Comparison of ENCODE assay signal across 9 cellular contexts in genomic region chrX:69152398-69152797, GRCh38. TPM values are rescaled to one million over a fixed set of nuclear protein-coding genes. Genes with fewer than 3 reads are reported as not detected.
A peak's percentile ranks its signal among the peaks of the same experiment; 100 is the strongest.
DNase-seq lines count a peak whose midpoint lies in the region; ATAC-seq, FAIRE-seq and TF ChIP-seq lines count a peak whose summit lies in the region.
"Had no signal": no experiment of that assay in that cellular context is flagged by ENCODE, and none has a peak within 500 bp of the region (broad histone marks: within the 10 kb centered on the region; RNA-seq: fewer than 3 reads in every experiment).

No MANE protein-coding gene starts in this region.

- H3K18ac ChIP-seq in H9 (ENCODE audit: insufficient read length, low read depth, low read length): no peak overlapping the region

- no peak overlapping the region for H3K4me2 ChIP-seq in H9 (ENCODE audit: insufficient read depth, insufficient read length, low read length)

- no peak overlapping the region for H2BK12ac ChIP-seq in H9 (ENCODE audit: insufficient read length, low read depth, low read length)

- H3K27ac Mint-ChIP-seq in H9: no peak overlapping the region

- peak; percentile 57 for ATAC-seq in esophagus mucosa
- ATAC-seq in HG03097 (IDR thresholded peaks at IDR 0.05; ENCODE audit: low FRiP score, unreplicated experiment): no peak
- no peak for ATAC-seq in HG02840 (IDR thresholded peaks at IDR 0.05; ENCODE audit: low FRiP score, unreplicated experiment)

- H2AFZ ChIP-seq in H9 (ENCODE audit: low read length): no peak overlapping the region

- no peak overlapping the region for H2BK120ac ChIP-seq in H9 (ENCODE audit: low read depth, low read length, poor library complexity, severe bottlenecking)

- H3K4ac ChIP-seq in H9 (ENCODE audit: low read depth, low read length): no peak overlapping the region

- no CpG with 5 or more reads among the region's 1 CpG for WGBS in H9 (ENCODE audit: extremely low coverage, insufficient read length, low lambda C conversion rate)

- H3K4me3 Mint-ChIP-seq in H9: no peak overlapping the region

- H3K9me3 Mint-ChIP-seq in H9: peaks cover 55 to 57% of the 10 kb centered on the region in 2 experiments

- H3K23me2 ChIP-seq in H9 (ENCODE audit: insufficient read length, low read depth, low read length, poor library complexity, severe bottlenecking): no peaks in the 10 kb centered on the region

- no peak for FAIRE-seq in urothelium cell line (lab: Jason Lieb, UNC)

- H3K79me1 ChIP-seq in H9 (ENCODE audit: insufficient read depth, low read depth, low read length, poor library complexity, severe bottlenecking): no peaks in the 10 kb centered on the region

- no peak overlapping the region for H4K5ac ChIP-seq in H9 (ENCODE audit: insufficient read length, low read depth, low read length)

- no peak overlapping the region for H3K9ac ChIP-seq in H9 (ENCODE audit: extremely low read depth, insufficient read length, low read length)

- H3K14ac ChIP-seq in H9 (ENCODE audit: insufficient read depth, low read length): no peak overlapping the region

- no peak overlapping the region for H3K56ac ChIP-seq in H9 (ENCODE audit: insufficient read length, low read depth, low read length)

- no peak overlapping the region for H4K8ac ChIP-seq in H9 (replicated peaks; ENCODE audit: insufficient read length, low read depth, low read length)

- H2AK5ac ChIP-seq in H9 (ENCODE audit: insufficient read length, low read length): no peak overlapping the region

- H3K4me1 ChIP-seq in H9 (ENCODE audit: insufficient read depth, low read length): peaks cover 21% of the 10 kb centered on the region; the same call in 1 of the 2 replicates

- H3K27ac ChIP-seq in H9 (ENCODE audit: insufficient read length, low read depth, low read length): no peak overlapping the region

- no peaks in the 10 kb centered on the region for H3K9me3 ChIP-seq in H9 (ENCODE audit: control insufficient read depth, low read depth, low read length)

- no peak overlapping the region for H3T11ph ChIP-seq in H9 (ENCODE audit: low read length)

- no peaks in the 10 kb centered on the region; a peak in 3 of 7 replicates for H3K36me3 Mint-ChIP-seq in H9 (ENCODE audit: insufficient read depth in 1 of 3, low read depth in 3 of 3)

- no peak for TF ChIP-seq CTCF in H9 (conservative IDR thresholded peaks at IDR 0.05)

- H4K91ac ChIP-seq in H9 (ENCODE audit: insufficient read length, low read depth, low read length): no peak overlapping the region

- H2BK15ac ChIP-seq in H9 (ENCODE audit: low read depth, low read length): no peak overlapping the region

- H3K23ac ChIP-seq in H9 (ENCODE audit: insufficient read length, low read depth, low read length): no peak overlapping the region

- DNase-seq in H9 (peak; percentile 21), NCI-H345 treated with DMSO at 0.1 percent for 48 hours (lab: John Stamatoyannopoulos, UW; ENCODE audit: unreplicated experiment) (peak; percentile 17), renal cortical epithelial cell (ENCODE audit: low read depth) (peak; percentile 48), urothelium cell line (ENCODE audit: low spot score) (no peak)
- DNase-seq: GOT3, T-helper 1 cell had no signal

- no peak overlapping the region for H2BK20ac ChIP-seq in H9 (ENCODE audit: low read depth, low read length, poor library complexity, severe bottlenecking)

- H3K27me3 ChIP-seq in H9 (ENCODE audit: insufficient read depth, low read length): no peaks in the 10 kb centered on the region

- no peak overlapping the region for H2BK5ac ChIP-seq in H9 (ENCODE audit: insufficient read length, low read length)

- peaks cover 40 to 47% of the 10 kb centered on the region in 2 experiments for H3K4me1 Mint-ChIP-seq in H9

- no peaks in the 10 kb centered on the region for H3K79me2 ChIP-seq in H9 (ENCODE audit: insufficient read depth, low read length)

- peaks cover 1% of the 10 kb centered on the region; the same call in 1 of the 2 replicates for H3K27me3 Mint-ChIP-seq in H9 (ENCODE audit: low read depth)

- no peaks in the 10 kb centered on the region for H4K20me1 ChIP-seq in H9 (ENCODE audit: control insufficient read depth, insufficient read depth, insufficient read length)

RNA-seq across cellular contexts. Expression of gene PJA1, which starts 12.9 kb away (rescaled TPM):
- total RNA-seq in H9 (2021): 41.4 and 45.6 TPM in 2 replicates
- total RNA-seq in esophagus mucosa: 10.6 TPM
- 38.0 and 47.1 TPM in 2 replicates for total RNA-seq in renal cortical epithelial cell
